In genomic region chr15:83565553-83566159, GRCh38 we compare ENCODE assay signal across 8 cellular contexts.
A peak's percentile ranks its signal among the peaks of the same experiment; 100 is the strongest.
DNase-seq lines count a peak whose midpoint lies in the region; ATAC-seq and TF ChIP-seq lines count a peak whose summit lies in the region.

No MANE protein-coding gene starts in this region.

- intact Hi-C loops in mammary epithelial cell (cut with micrococcal nuclease): loop anchor here (1.0 kb wide), 2 partner anchors 182 to 470 kb away; no protein-coding TSS in a partner anchor

- in situ Hi-C loops in mammary epithelial cell (cut with MboI; ENCODE audit: low sequenced_read_pairs in 2 of 2): loop anchor here in 1 of 2 donors (10.0 kb wide), 2 partner anchors 179 to 469 kb away; no protein-coding TSS in a partner anchor

- H3K9ac ChIP-seq in MM.1S (ENCODE audit: low read length): no peak overlapping the region
- H3K9ac ChIP-seq in mammary epithelial cell (ENCODE audit: insufficient read depth, low read length): no peak overlapping the region

- TF ChIP-seq CTCF in MM.1S (IDR thresholded peaks at IDR 0.05; ENCODE audit: low read length) (peak; percentile 64), mammary epithelial cell (conservative IDR thresholded peaks at IDR 0.05 in 1 of 2, IDR thresholded peaks at IDR 0.05 in 1 of 2; ENCODE audit: extremely low read depth in 1 of 2, insufficient read depth in 1 of 2, low read depth in 1 of 2, low read length in 2 of 2) (peak; percentile 45 to 67), nephron (IDR thresholded peaks at IDR 0.05; ENCODE audit: unreplicated experiment in 3 of 3) (peak; percentile 69 to 78 (median 78))

- no peaks in the 10 kb centered on the region for H3K36me3 ChIP-seq in MM.1S (replicated peaks; ENCODE audit: insufficient read depth, low read length)
- H3K36me3 ChIP-seq in mammary epithelial cell (ENCODE audit: insufficient read depth, low read length): no peaks in the 10 kb centered on the region
- no peaks in the 10 kb centered on the region for H3K36me3 ChIP-seq in effector memory CD4-positive, alpha-beta T cell (ENCODE audit: control insufficient read depth, insufficient read depth, low read length)

- 20% methylated on average over 4 of the region's 4 CpGs for WGBS in mammary epithelial cell (ENCODE audit: low coverage, missing lambda C conversion rate)

- BruUV-seq in mammary epithelial cell (replicated peaks; lab: Mats Ljungman, UMichigan): no TSS peak

- H3K4me1 Mint-ChIP-seq in nephron: no peaks in the 10 kb centered on the region

- H3K9me3 Mint-ChIP-seq in nephron: peaks cover 3% of the 10 kb centered on the region

- H4K20me1 ChIP-seq in MM.1S (ENCODE audit: insufficient read depth, low read length) (no peaks in the 10 kb centered on the region), mammary epithelial cell (ENCODE audit: insufficient read depth, low read length) (no peaks in the 10 kb centered on the region)

- H3K4me2 ChIP-seq in MM.1S (ENCODE audit: low read depth, low read length): no peak overlapping the region
- no peak overlapping the region for H3K4me2 ChIP-seq in mammary epithelial cell (ENCODE audit: insufficient read depth, low read depth, low read length)

- H3K27ac ChIP-seq in MM.1S (ENCODE audit: low read length) (no peak overlapping the region), mammary epithelial cell (ENCODE audit: insufficient read depth, low read depth, low read length) (no peak overlapping the region)
- H3K27ac ChIP-seq in effector memory CD4-positive, alpha-beta T cell (ENCODE audit: insufficient read depth, low read length, poor library complexity, severe bottlenecking): no peak overlapping the region

- H3K9me3 ChIP-seq in MM.1S (replicated peaks; ENCODE audit: insufficient read depth, low read length) (no peaks in the 10 kb centered on the region), mammary epithelial cell (replicated peaks; ENCODE audit: insufficient read depth, low read length) (no peaks in the 10 kb centered on the region)
- H3K9me3 ChIP-seq in effector memory CD4-positive, alpha-beta T cell (ENCODE audit: control insufficient read depth, low read length): no peaks in the 10 kb centered on the region

- dilution Hi-C loops in mammary epithelial cell (cut with HindIII; ENCODE audit: low sequenced_read_pairs): no loop called here

- H2AFZ ChIP-seq in MM.1S (ENCODE audit: low read length): no peak overlapping the region
- no peak overlapping the region for H2AFZ ChIP-seq in mammary epithelial cell (ENCODE audit: low read depth, low read length)

- ATAC-seq in HG03175 (IDR thresholded peaks at IDR 0.05; ENCODE audit: unreplicated experiment): no peak

- H3K27me3 ChIP-seq in MM.1S (replicated peaks; ENCODE audit: insufficient read depth, low read length) (no peaks in the 10 kb centered on the region), mammary epithelial cell (ENCODE audit: insufficient read depth, low read length) (no peaks in the 10 kb centered on the region)
- no peaks in the 10 kb centered on the region for H3K27me3 ChIP-seq in effector memory CD4-positive, alpha-beta T cell (replicated peaks; ENCODE audit: control insufficient read depth, insufficient read depth, low read length, poor library complexity, severe bottlenecking)

- H3K9me2 ChIP-seq in MM.1S (replicated peaks; ENCODE audit: insufficient read depth, low read length): no peaks in the 10 kb centered on the region

- CTCF ChIA-PET in mammary epithelial cell (lab: Charles Lee; ENCODE audit: low non-redundant PET): interaction anchor here (0.5 kb wide), 1 partner anchor 200 kb away, joined by 4 read pairs; no protein-coding TSS in a partner anchor

- H3K4me3 ChIP-seq in MM.1S (ENCODE audit: low read length): no peak overlapping the region
- no peak overlapping the region for H3K4me3 ChIP-seq in mammary epithelial cell (replicated peaks in 1 of 3; ENCODE audit: insufficient read depth in 1 of 3, low read depth in 2 of 3, low read length in 3 of 3)
- H3K4me3 ChIP-seq in effector memory CD4-positive, alpha-beta T cell (ENCODE audit: insufficient read depth, low read depth, low read length, poor library complexity, severe bottlenecking): no peak overlapping the region

- no peaks in the 10 kb centered on the region for H3F3A ChIP-seq in MM.1S (ENCODE audit: insufficient read depth, low read length)

- no peak overlapping the region for H3K4me3 Mint-ChIP-seq in nephron

- H3K79me2 ChIP-seq in MM.1S (ENCODE audit: low read length) (no peaks in the 10 kb centered on the region), mammary epithelial cell (ENCODE audit: insufficient read depth, low read length) (no peaks in the 10 kb centered on the region)

- peaks cover 8% of the 10 kb centered on the region for H3K36me3 Mint-ChIP-seq in nephron (ENCODE audit: low read depth)

- no peak overlapping the region for H3K27ac Mint-ChIP-seq in nephron

- peak; percentile 6 to 22 for DNase-seq in NCI-H2081 (lab: John Stamatoyannopoulos, UW)
- no peak for DNase-seq in NCI-H2081 treated with DMSO at 0.1 percent for 48 hours (lab: John Stamatoyannopoulos, UW)
- DNase-seq in MM.1S: peak; percentile 27
- DNase-seq in mammary epithelial cell: peak; percentile 31
- no peak for DNase-seq in effector memory CD4-positive, alpha-beta T cell
- no peak for DNase-seq in activated naive CD4-positive, alpha-beta T cell treated with Interleukin-2 at 50 U/mL for 16 hours

- H3K27me3 Mint-ChIP-seq in nephron (ENCODE audit: low read depth): peaks cover 8% of the 10 kb centered on the region

- H3K4me1 ChIP-seq in MM.1S (ENCODE audit: low read length): no peaks in the 10 kb centered on the region
- no peaks in the 10 kb centered on the region for H3K4me1 ChIP-seq in mammary epithelial cell (ENCODE audit: insufficient read depth, low read length)
- no peaks in the 10 kb centered on the region for H3K4me1 ChIP-seq in effector memory CD4-positive, alpha-beta T cell (ENCODE audit: control insufficient read depth, insufficient read depth, low read length, poor library complexity, severe bottlenecking)

Comparison
In these comparisons a context has a peak if more than half of its experiments do, and no peak if none do; other contexts are left out.
1. DNase-seq: peak in NCI-H2081 (2 of 2), MM.1S (single experiment) and mammary epithelial cell (single experiment); none in NCI-H2081 treated with DMSO at 0.1 percent for 48 hours (single experiment), effector memory CD4-positive, alpha-beta T cell (0 of 3) and activated naive CD4-positive, alpha-beta T cell treated with Interleukin-2 at 50 U/mL for 16 hours (single experiment).
2. Peak in every context shown above with its lines, with median percentiles within 50 percentile points of each other: CTCF ChIP-seq.